ENCODE assay signal across 1 cellular context in genomic region chr16:67481561-67482259, GRCh38.
TF ChIP-seq lines count a peak whose summit lies in the region.

No MANE protein-coding gene starts in this region.

TF ChIP-seq in K562, 482 proteins besides CTCF, POLR2A, EP300 and RAD21 (continued from another document and continues in another):
- peak in 1 of 2 experiments; percentile 24 for TF ChIP-seq AFF1 (IDR thresholded peaks at IDR 0.05; ENCODE audit: low read depth in 1 of 2, partially characterized antibody in 2 of 2)
- peak; percentile 40; the same call in 1 of the 2 replicates for TF ChIP-seq PKNOX1 (IDR thresholded peaks at IDR 0.05)
- peak; percentile 12; the same call in 1 of the 2 replicates for TF ChIP-seq CC2D1A (IDR thresholded peaks at IDR 0.05)
- no peak for TF ChIP-seq BRF1 (IDR thresholded peaks at IDR 0.05; ENCODE audit: borderline replicate concordance, extremely low read depth, insufficient read length)
- no peak for TF ChIP-seq PURB (CRISPR knock-in tag; IDR thresholded peaks at IDR 0.05; ENCODE audit: low read depth)
- no peak for TF ChIP-seq THAP12 (CRISPR knock-in tag; IDR thresholded peaks at IDR 0.05)
- no peak for TF ChIP-seq LCOR (CRISPR knock-in tag; IDR thresholded peaks at IDR 0.05)
- TF ChIP-seq RBM34 (IDR thresholded peaks at IDR 0.05; ENCODE audit: borderline replicate concordance, insufficient read depth, low read length) = no peak
- 0 out of 2 replicates have a peak, but pooled peaks have one; percentile 30 for TF ChIP-seq EHMT2 (IDR thresholded peaks at IDR 0.05)
- TF ChIP-seq ZNF280B (CRISPR knock-in tag; IDR thresholded peaks at IDR 0.05) = no peak
- no peak for TF ChIP-seq ID3 (CRISPR knock-in tag; IDR thresholded peaks at IDR 0.05)
- TF ChIP-seq ID3 (tag; IDR thresholded peaks at IDR 0.05) = 0 out of 2 replicates have a peak, but pooled peaks have one; percentile 28
- TF ChIP-seq LEF1 (IDR thresholded peaks at IDR 0.05) = peak; percentile 74; the same call in 1 of the 2 replicates
- TF ChIP-seq CEBPG (CRISPR knock-in tag; IDR thresholded peaks at IDR 0.05) = 0 out of 2 replicates have a peak, but pooled peaks have one; percentile 28
- TF ChIP-seq CEBPG (tag; conservative IDR thresholded peaks at IDR 0.05 in 1 of 2, IDR thresholded peaks at IDR 0.05 in 1 of 2) = no peak
- peak; percentile 31; the same call in 1 of the 2 replicates for TF ChIP-seq POLR2AphosphoS5 (IDR thresholded peaks at IDR 0.05; ENCODE audit: control insufficient read depth, insufficient read depth, low read depth, low read length)
- TF ChIP-seq ZNF124 (CRISPR knock-in tag; IDR thresholded peaks at IDR 0.05) = no peak
- peak; percentile 87 for TF ChIP-seq HDGF (IDR thresholded peaks at IDR 0.05)
- TF ChIP-seq POLR2B (IDR thresholded peaks at IDR 0.05; ENCODE audit: low read depth, partially characterized antibody) = no peak
- no peak for TF ChIP-seq ZNF561 (CRISPR knock-in tag; conservative IDR thresholded peaks at IDR 0.05)
- 0 out of 2 replicates have a peak, but pooled peaks have one; percentile 6 for TF ChIP-seq NR2C1 (IDR thresholded peaks at IDR 0.05)
- no peak for TF ChIP-seq NR2C1 (tag; IDR thresholded peaks at IDR 0.05)
- TF ChIP-seq XRCC3 (IDR thresholded peaks at IDR 0.05) = no peak
- no peak for TF ChIP-seq RBM39 (optimal IDR thresholded peaks at IDR 0.05; ENCODE audit: low read depth, low read length)
- TF ChIP-seq U2AF1 (optimal IDR thresholded peaks at IDR 0.05; ENCODE audit: low read depth, low read length) = no peak
- TF ChIP-seq SRSF7 (optimal IDR thresholded peaks at IDR 0.05; ENCODE audit: low read depth, low read length) = no peak
- no peak for TF ChIP-seq TBL1XR1 (IDR thresholded peaks at IDR 0.05; ENCODE audit: low read length in 2 of 2)
- no peak for TF ChIP-seq ZNF146 (CRISPR knock-in tag; IDR thresholded peaks at IDR 0.05; ENCODE audit: unreplicated experiment)
- no peak for TF ChIP-seq ZNF280A (IDR thresholded peaks at IDR 0.05; ENCODE audit: low read depth, partially characterized antibody)
- 0 out of 2 replicates have a peak, but pooled peaks have one; percentile 27 for TF ChIP-seq PHB2 (IDR thresholded peaks at IDR 0.05; ENCODE audit: low read depth)
- TF ChIP-seq ARID1B (IDR thresholded peaks at IDR 0.05) = peak; percentile 50
- no peak for TF ChIP-seq NR3C1 (CRISPR knock-in tag; IDR thresholded peaks at IDR 0.05)
- TF ChIP-seq ZNF644 (tag; IDR thresholded peaks at IDR 0.05; ENCODE audit: low read depth) = no peak; the same call in 1 of the 2 replicates
- TF ChIP-seq RB1 (IDR thresholded peaks at IDR 0.05; ENCODE audit: low read depth) = peak; percentile 4; the same call in 1 of the 2 replicates
- no peak; the same call in 1 of the 2 replicates for TF ChIP-seq CTBP1 (IDR thresholded peaks at IDR 0.05; ENCODE audit: borderline replicate concordance)
- peak; percentile 76 for TF ChIP-seq ESRRA (IDR thresholded peaks at IDR 0.05; ENCODE audit: borderline replicate concordance, low read depth)
- TF ChIP-seq ZNF79 (CRISPR knock-in tag; IDR thresholded peaks at IDR 0.05; ENCODE audit: low read depth) = no peak
- peak; percentile 78; the same call in 1 of the 2 replicates for TF ChIP-seq HLTF (IDR thresholded peaks at IDR 0.05)
- 0 out of 2 replicates have a peak, but pooled peaks have one; percentile 42 for TF ChIP-seq IRF1 (CRISPR knock-in tag; IDR thresholded peaks at IDR 0.05; ENCODE audit: borderline replicate concordance)
- no peak for TF ChIP-seq ELK3 (CRISPR knock-in tag; IDR thresholded peaks at IDR 0.05)
- TF ChIP-seq NBN (IDR thresholded peaks at IDR 0.05; ENCODE audit: low read depth) = 0 out of 2 replicates have a peak, but pooled peaks have one; percentile 16
- TF ChIP-seq MED1 (CRISPR knock-in tag; IDR thresholded peaks at IDR 0.05; ENCODE audit: borderline replicate concordance) = no peak
- no peak for TF ChIP-seq RFX7 (CRISPR knock-in tag; IDR thresholded peaks at IDR 0.05)
- TF ChIP-seq CREB3L1 (IDR thresholded peaks at IDR 0.05; ENCODE audit: borderline replicate concordance, low read depth) = 0 out of 2 replicates have a peak, but pooled peaks have one; percentile 38
- TF ChIP-seq MLLT1 (IDR thresholded peaks at IDR 0.05) = peak; percentile 22 to 47; a peak in 1 of 4 replicates
- TF ChIP-seq ZNF431 (CRISPR knock-in tag; IDR thresholded peaks at IDR 0.05) = 0 out of 2 replicates have a peak, but pooled peaks have one; percentile 14
- no peak for TF ChIP-seq ATF2 (CRISPR knock-in tag; IDR thresholded peaks at IDR 0.05)
- no peak for TF ChIP-seq HSF4 (CRISPR knock-in tag; IDR thresholded peaks at IDR 0.05; ENCODE audit: borderline replicate concordance)
